14 cellular contexts compared by ENCODE assay signal in genomic region chr20:35462351-35462750, GRCh38. TPM values are rescaled to one million over a fixed set of nuclear protein-coding genes. Genes with fewer than 3 reads are reported as not detected.
DNase-seq lines count a peak whose midpoint lies in the region; ATAC-seq and TF ChIP-seq lines count a peak whose summit lies in the region.
"Had no signal": no experiment of that assay in that cellular context is flagged by ENCODE, and none has a peak within 500 bp of the region (broad histone marks: within the 10 kb centered on the region; RNA-seq: fewer than 3 reads in every experiment).

No MANE protein-coding gene starts in this region.

- no peaks in the 10 kb centered on the region for H3K9me3 Mint-ChIP-seq in activated B cell treated with CpG ODN at 0.5 μM for 24 hours

- intact Hi-C loops in activated B cell treated with CpG ODN at 0.5 μM for 24 hours (cut with micrococcal nuclease) = loop anchor here (2.0 to 5.0 kb wide), 4 partner anchors 40 to 676 kb away; partner anchors contain the start of gene SCAND1

- POLR2A ChIA-PET in activated B cell treated with CpG ODN at 0.5 μM for 24 hours (lab: Charles Lee) = interaction anchor here (0.8 kb wide), 1 partner anchor 280 kb away, joined by 4 read pairs; the partner anchor contains the start of gene RBM39

- H3K27me3 Mint-ChIP-seq in activated B cell treated with CpG ODN at 0.5 μM for 24 hours = no peaks in the 10 kb centered on the region
- H3K27me3 Mint-ChIP-seq: activated CD8-positive, alpha-beta memory T cell treated with anti-CD3 and anti-CD28 coated beads, Interleukin-2, amount 10 ng/mL, durations not matched to agents 7 days and 5 days had no signal

- peak; percentile 58 for ATAC-seq in activated B cell treated with CpG ODN at 0.5 μM for 24 hours (ENCODE audit: low read depth)
- ATAC-seq in HG03442 (IDR thresholded peaks at IDR 0.05; ENCODE audit: unreplicated experiment) = no peak
- ATAC-seq: activated CD8-positive, alpha-beta memory T cell treated with anti-CD3 and anti-CD28 coated beads, Interleukin-2, amount 10 ng/mL, durations not matched to agents 7 days and 5 days had no signal

- peak; percentile 63 for DNase-seq in COLO668 (lab: John Stamatoyannopoulos, UW; ENCODE audit: unreplicated experiment)
- DNase-seq in NCI-H1092 treated with DMSO at 0.1 percent for 48 hours (lab: John Stamatoyannopoulos, UW) = peak; percentile 26
- peak; percentile 87 for DNase-seq in NCI-H510A treated with DMSO at 0.1 percent for 48 hours (lab: John Stamatoyannopoulos, UW)
- no peak for DNase-seq in activated B cell treated with CpG ODN at 0.5 μM for 24 hours
- no peak for DNase-seq in SKM-1 treated with dmso at 0.1 percent for 144 hours (lab: John Stamatoyannopoulos, UW; ENCODE audit: unreplicated experiment)
- DNase-seq in COLO829 (ENCODE audit: low spot score) = no peak
- no peak for DNase-seq in foreskin melanocyte
- DNase-seq: activated CD8-positive, alpha-beta memory T cell treated with anti-CD3 and anti-CD28 coated beads, Interleukin-2, amount 10 ng/mL, durations not matched to agents 7 days and 5 days; activated naive CD4-positive, alpha-beta T cell; hippocampal formation; stimulated activated CD4-positive, alpha-beta T cell treated with anti-CD3 and anti-CD28 coated beads, Interleukin-4, amount 100 ng/mL, for 24 hours; trophoblast cell had no signal

- H3K4me3 Mint-ChIP-seq in activated B cell treated with CpG ODN at 0.5 μM for 24 hours = no peak overlapping the region
- H3K4me3 Mint-ChIP-seq: activated CD8-positive, alpha-beta memory T cell treated with anti-CD3 and anti-CD28 coated beads, Interleukin-2, amount 10 ng/mL, durations not matched to agents 7 days and 5 days had no signal

- peaks cover 13% of the 10 kb centered on the region for H3K4me1 Mint-ChIP-seq in activated B cell treated with CpG ODN at 0.5 μM for 24 hours

- peak overlapping the region; percentile 47 for H3K27ac Mint-ChIP-seq in activated B cell treated with CpG ODN at 0.5 μM for 24 hours
- H3K27ac Mint-ChIP-seq: activated CD8-positive, alpha-beta memory T cell treated with anti-CD3 and anti-CD28 coated beads, Interleukin-2, amount 10 ng/mL, durations not matched to agents 7 days and 5 days had no signal

- no peak for TF ChIP-seq CTCF in activated B cell treated with CpG ODN at 0.5 μM for 24 hours (IDR thresholded peaks at IDR 0.05)

- CTCF ChIA-PET in activated B cell treated with CpG ODN at 0.5 μM for 24 hours (lab: Charles Lee) = interaction anchor here (1.0 to 7.9 kb wide), 5 partner anchors 12 to 423 kb away, joined by 3 to 57 read pairs (median 12); no protein-coding TSS in a partner anchor

- peaks cover 11% of the 10 kb centered on the region for H3K36me3 Mint-ChIP-seq in activated B cell treated with CpG ODN at 0.5 μM for 24 hours (ENCODE audit: low read depth)

RNA-seq across cellular contexts. Expression of gene CEP250, which starts 7.0 kb away (rescaled TPM):
- 49.6 and 54.7 TPM in 2 replicates for total RNA-seq in activated B cell treated with CpG ODN at 0.5 μM for 24 hours

RNA-seq across cellular contexts. Expression of gene GDF5, which starts 24.3 kb away (rescaled TPM):
- total RNA-seq in activated B cell treated with CpG ODN at 0.5 μM for 24 hours = not detected in 2 replicates
- total RNA-seq: mononuclear cell had no signal

RNA-seq across cellular contexts. Expression of gene UQCC1, which starts 50.6 kb away (rescaled TPM):
- 52.9 and 58.3 TPM in 2 replicates for total RNA-seq in activated B cell treated with CpG ODN at 0.5 μM for 24 hours

Comparison
In these comparisons a context has a peak if more than half of its experiments do, and no peak if none do; other contexts are left out.
1. DNase-seq: peak in COLO668 (single experiment), NCI-H1092 treated with DMSO at 0.1 percent for 48 hours (single experiment) and NCI-H510A treated with DMSO at 0.1 percent for 48 hours (single experiment); none in activated B cell treated with CpG ODN at 0.5 μM for 24 hours (single experiment), SKM-1 treated with dmso at 0.1 percent for 144 hours (single experiment), COLO829 (single experiment) and foreskin melanocyte (single experiment).